ENCODE assay signal across 17 cellular contexts in genomic region chr16:67432491-67432890, GRCh38. TPM values are rescaled to one million over a fixed set of nuclear protein-coding genes. Genes with fewer than 3 reads are reported as not detected.
DNase-seq lines count a peak whose midpoint lies in the region; ATAC-seq and TF ChIP-seq lines count a peak whose summit lies in the region.
"Had no signal": no experiment of that assay in that cellular context is flagged by ENCODE, and none has a peak within 500 bp of the region (broad histone marks: within the 10 kb centered on the region; RNA-seq: fewer than 3 reads in every experiment).

No MANE protein-coding gene starts in this region.

- H3K27me3 ChIP-seq in iPS-18a (ENCODE audit: control insufficient read depth, insufficient read depth, low read length) (peaks cover 29% of the 10 kb centered on the region), prostate gland (replicated peaks; ENCODE audit: insufficient read depth) (no peaks in the 10 kb centered on the region)

- TF ChIP-seq CTCF in LNCaP clone FGC (IDR thresholded peaks at IDR 0.05; ENCODE audit: control insufficient read depth, extremely low read depth, insufficient read depth) (no peak), prostate gland (IDR thresholded peaks at IDR 0.05) (no peak)

- WGBS in prostate gland, result 71% methylated on average over 6 of the region's 6 CpGs

- no peak for TF ChIP-seq POLR2A in prostate gland (IDR thresholded peaks at IDR 0.05)

- POLR2A ChIA-PET in activated CD4-positive, alpha-beta T cell treated with anti-CD3 and anti-CD28 coated beads for 36 hours (lab: Charles Lee), result no interaction called here

- H3K27ac Mint-ChIP-seq in activated CD4-positive, alpha-beta T cell treated with anti-CD3 and anti-CD28 coated beads, Interleukin-2, amount 10 ng/mL, durations not matched to agents 24 days and 14 days, result no peak overlapping the region
- H3K27ac Mint-ChIP-seq in activated CD4-positive, alpha-beta T cell treated with anti-CD3 and anti-CD28 coated beads for 36 hours, result no peak overlapping the region
- H3K27ac Mint-ChIP-seq: activated T-helper 17 cell treated with anti-CD3 and anti-CD28 coated beads, Interleukin-2, amount 50 U/mL, for 72 hours had no signal

- CTCF ChIA-PET in activated CD4-positive, alpha-beta T cell treated with anti-CD3 and anti-CD28 coated beads for 36 hours (lab: Charles Lee), result interaction anchor here (0.6 to 1.0 kb wide), 5 partner anchors 11 to 381 kb away, joined by 3 to 4 read pairs (median 3); no protein-coding TSS in a partner anchor

- peaks cover 2% of the 10 kb centered on the region for H3K36me3 Mint-ChIP-seq in activated CD4-positive, alpha-beta T cell treated with anti-CD3 and anti-CD28 coated beads, Interleukin-2, amount 10 ng/mL, durations not matched to agents 24 days and 14 days (ENCODE audit: low read depth)
- H3K36me3 Mint-ChIP-seq in activated CD4-positive, alpha-beta T cell treated with anti-CD3 and anti-CD28 coated beads for 36 hours (ENCODE audit: low read depth), result no peaks in the 10 kb centered on the region

- no peak for ATAC-seq in activated CD4-positive, alpha-beta T cell treated with anti-CD3 and anti-CD28 coated beads for 36 hours
- ATAC-seq: activated T-helper 17 cell treated with anti-CD3 and anti-CD28 coated beads, Interleukin-2, amount 50 U/mL, for 72 hours; right cardiac atrium had no signal

- H3K4me3 Mint-ChIP-seq in activated CD4-positive, alpha-beta T cell treated with anti-CD3 and anti-CD28 coated beads, Interleukin-2, amount 10 ng/mL, durations not matched to agents 24 days and 14 days, result peak overlapping the region; percentile 50
- H3K4me3 Mint-ChIP-seq in activated CD4-positive, alpha-beta T cell treated with anti-CD3 and anti-CD28 coated beads for 36 hours, result no peak overlapping the region

- DNase-seq in activated CD4-positive, alpha-beta T cell treated with anti-CD3 and anti-CD28 coated beads, Interleukin-2, amount 10 ng/mL, durations not matched to agents 24 days and 14 days, result no peak
- DNase-seq in activated CD4-positive, alpha-beta T cell treated with anti-CD3 and anti-CD28 coated beads for 36 hours, result no peak
- no peak for DNase-seq in LNCaP clone FGC (ENCODE audit: low read depth)
- DNase-seq in prostate gland (ENCODE audit: low spot score), result no peak
- DNase-seq in NCI-H748 (lab: John Stamatoyannopoulos, UW; ENCODE audit: unreplicated experiment), result no peak
- no peak for DNase-seq in NCI-H82 (lab: John Stamatoyannopoulos, UW)
- no peak for DNase-seq in pons (ENCODE audit: low spot score)
- DNase-seq: activated CD4-positive, alpha-beta T cell treated with anti-CD3 and anti-CD28 coated beads, Interleukin-2, amount 50 U/mL, for 1 hour; brain microvascular endothelial cell; Kasumi-1; midbrain; NCI-H1930; right cardiac atrium; stimulated activated CD4-positive, alpha-beta T cell treated with anti-CD3 and anti-CD28 coated beads, Interleukin-4, amount 100 ng/mL, for 24 hours; stimulated activated naive CD4-positive, alpha-beta T cell had no signal

- peak overlapping the region; percentile 69 for H3K4me3 ChIP-seq in LNCaP clone FGC (ENCODE audit: low read depth, low read length)
- peak overlapping the region; percentile 54 for H3K4me3 ChIP-seq in iPS-18a (ENCODE audit: low read length)
- no peak overlapping the region for H3K4me3 ChIP-seq in prostate gland

- peaks cover 25% of the 10 kb centered on the region for H3K4me1 ChIP-seq in iPS-18a (ENCODE audit: control insufficient read depth, low read depth, low read length)
- peaks cover 13% of the 10 kb centered on the region for H3K4me1 ChIP-seq in prostate gland (replicated peaks)

- peak overlapping the region; percentile 61 for H3K9ac ChIP-seq in iPS-18a (ENCODE audit: low read length)

- H3K36me3 ChIP-seq in iPS-18a (ENCODE audit: control insufficient read depth, low read depth, low read length) (peaks cover 5% of the 10 kb centered on the region), prostate gland (no peaks in the 10 kb centered on the region)

- H3K4me1 Mint-ChIP-seq in activated CD4-positive, alpha-beta T cell treated with anti-CD3 and anti-CD28 coated beads, Interleukin-2, amount 10 ng/mL, durations not matched to agents 24 days and 14 days, result peaks cover 12% of the 10 kb centered on the region
- peaks cover 12% of the 10 kb centered on the region for H3K4me1 Mint-ChIP-seq in activated CD4-positive, alpha-beta T cell treated with anti-CD3 and anti-CD28 coated beads for 36 hours
- H3K4me1 Mint-ChIP-seq: activated T-helper 17 cell treated with anti-CD3 and anti-CD28 coated beads, Interleukin-2, amount 50 U/mL, for 72 hours had no signal

- H3K27me3 Mint-ChIP-seq in activated CD4-positive, alpha-beta T cell treated with anti-CD3 and anti-CD28 coated beads, Interleukin-2, amount 10 ng/mL, durations not matched to agents 24 days and 14 days, result peaks cover 38% of the 10 kb centered on the region
- peaks cover 25% of the 10 kb centered on the region for H3K27me3 Mint-ChIP-seq in activated CD4-positive, alpha-beta T cell treated with anti-CD3 and anti-CD28 coated beads for 36 hours

- intact Hi-C loops in activated CD4-positive, alpha-beta T cell treated with anti-CD3 and anti-CD28 coated beads, Interleukin-2, amount 10 ng/mL, durations not matched to agents 24 days and 14 days (cut with micrococcal nuclease), result no loop called here
- intact Hi-C loops in activated CD4-positive, alpha-beta T cell treated with anti-CD3 and anti-CD28 coated beads for 36 hours (cut with DNase I, micrococcal nuclease), result no loop called here
- intact Hi-C loops in prostate gland (cut with DNase I), result no loop called here

- H3K9me3 Mint-ChIP-seq in activated CD4-positive, alpha-beta T cell treated with anti-CD3 and anti-CD28 coated beads, Interleukin-2, amount 10 ng/mL, durations not matched to agents 24 days and 14 days, result no peaks in the 10 kb centered on the region
- H3K9me3 Mint-ChIP-seq in activated CD4-positive, alpha-beta T cell treated with anti-CD3 and anti-CD28 coated beads for 36 hours (ENCODE audit: low read depth), result no peaks in the 10 kb centered on the region
- H3K9me3 Mint-ChIP-seq: activated T-helper 17 cell treated with anti-CD3 and anti-CD28 coated beads, Interleukin-2, amount 50 U/mL, for 72 hours had no signal

- H3K27ac ChIP-seq in iPS-18a (ENCODE audit: low read length) (peak overlapping the region; percentile 57), prostate gland (peak overlapping the region; percentile 70 to 87)
- H3K27ac ChIP-seq: brain microvascular endothelial cell had no signal

- H3K9me3 ChIP-seq in iPS-18a (ENCODE audit: control insufficient read depth, low read depth, low read length), result no peaks in the 10 kb centered on the region
- H3K9me3 ChIP-seq in prostate gland, result no peaks in the 10 kb centered on the region

RNA-seq across cellular contexts. Expression of gene HSD11B2, which starts 1.6 kb away (rescaled TPM):
- total RNA-seq in activated CD4-positive, alpha-beta T cell treated with anti-CD3 and anti-CD28 coated beads, Interleukin-2, amount 10 ng/mL, durations not matched to agents 24 days and 14 days, result 3.5 and 5.2 TPM in 2 replicates
- total RNA-seq in activated CD4-positive, alpha-beta T cell treated with anti-CD3 and anti-CD28 coated beads for 36 hours, result 1 to 10 TPM; 2.0 to 2.2 TPM
- total RNA-seq in prostate gland, result 10 to 100 TPM; 11.4 to 35.6 TPM

RNA-seq across cellular contexts. Expression of gene ZDHHC1, which starts 16.2 kb away (rescaled TPM):
- 0.54 and 0.85 TPM in 2 replicates for total RNA-seq in activated CD4-positive, alpha-beta T cell treated with anti-CD3 and anti-CD28 coated beads, Interleukin-2, amount 10 ng/mL, durations not matched to agents 24 days and 14 days
- total RNA-seq in activated CD4-positive, alpha-beta T cell treated with anti-CD3 and anti-CD28 coated beads for 36 hours, result under 1 TPM; 0.58 to 0.98 TPM
- total RNA-seq in prostate gland, result 10 to 100 TPM; 20.3 to 69.8 TPM

RNA-seq across cellular contexts. Expression of gene TPPP3, which starts 39.2 kb away (rescaled TPM):
- total RNA-seq in activated CD4-positive, alpha-beta T cell treated with anti-CD3 and anti-CD28 coated beads, Interleukin-2, amount 10 ng/mL, durations not matched to agents 24 days and 14 days, result not detected in 2 replicates
- total RNA-seq in activated CD4-positive, alpha-beta T cell treated with anti-CD3 and anti-CD28 coated beads for 36 hours, result not detected
- total RNA-seq in prostate gland, result 1 to 10 TPM; 3.4 to 10.0 TPM

RNA-seq across cellular contexts. Expression of gene ATP6V0D1, which starts 48.5 kb away (rescaled TPM):
- 30.9 and 31.8 TPM in 2 replicates for total RNA-seq in activated CD4-positive, alpha-beta T cell treated with anti-CD3 and anti-CD28 coated beads, Interleukin-2, amount 10 ng/mL, durations not matched to agents 24 days and 14 days
- 10 to 100 TPM; 16.3 to 17.3 TPM for total RNA-seq in activated CD4-positive, alpha-beta T cell treated with anti-CD3 and anti-CD28 coated beads for 36 hours
- total RNA-seq in prostate gland, result 100 to 1,000 TPM in 1 of 2 donors, 10 to 100 TPM in 1; 98.3 to 138 TPM

RNA-seq across cellular contexts. Expression of gene AGRP, which starts 50.9 kb away (rescaled TPM):
- total RNA-seq in activated CD4-positive, alpha-beta T cell treated with anti-CD3 and anti-CD28 coated beads, Interleukin-2, amount 10 ng/mL, durations not matched to agents 24 days and 14 days, result not detected in 2 replicates
- not detected for total RNA-seq in activated CD4-positive, alpha-beta T cell treated with anti-CD3 and anti-CD28 coated beads for 36 hours
- total RNA-seq in prostate gland, result 1 to 10 TPM in 1 of 2 donors, not detected in 1; 1.5 TPM
- total RNA-seq: activated T-helper 17 cell treated with anti-CD3 and anti-CD28 coated beads, Interleukin-2, amount 50 U/mL, for 72 hours; right cardiac atrium had no signal

Comparison
In these comparisons a context has a peak if more than half of its experiments do, and no peak if none do; other contexts are left out.
1. H3K4me3 ChIP-seq: peak in LNCaP clone FGC (single experiment) and iPS-18a (single experiment); none in prostate gland (0 of 2).
2. RNA of gene ZDHHC1, which starts 16.2 kb away (total RNA-seq): 20.3 to 69.8 TPM in prostate gland; 0.58 to 0.98 TPM in activated CD4-positive, alpha-beta T cell treated with anti-CD3 and anti-CD28 coated beads for 36 hours and 0.54 to 0.85 TPM in activated CD4-positive, alpha-beta T cell treated with anti-CD3 and anti-CD28 coated beads, Interleukin-2, amount 10 ng/mL, durations not matched to agents 24 days and 14 days; every median in the first group is over 10 times any median in the second.